Comparison of ENCODE assay signal across 8 cellular contexts in genomic region chr11:64777449-64778222, GRCh38. TPM values are rescaled to one million over a fixed set of nuclear protein-coding genes. Genes with fewer than 3 reads are reported as not detected.
DNase-seq lines count a peak whose midpoint lies in the region; ATAC-seq and TF ChIP-seq lines count a peak whose summit lies in the region.

No MANE protein-coding gene starts in this region.

- WGBS in adipose tissue, 3 donors, result 0 to 1% (median 0%) methylated on average over 37 to 91 of the region's 98 CpGs
- WGBS in heart right ventricle, 2 donors, result 0% methylated on average over 53 to 97 of the region's 98 CpGs
- WGBS in transverse colon (ENCODE audit: low coverage in 1 of 2), 2 donors, result 0 to 1% methylated on average over 2 to 46 of the region's 98 CpGs

- in situ Hi-C loops in transverse colon (cut with MboI; ENCODE audit: low pct_ligation_motif_present in 1 of 4, low pct_unique_long_range_greater_than_20kb in 1 of 4, low sequenced_read_pairs in 3 of 4), result no loop called here

- H3K27me3 ChIP-seq in heart right ventricle, result no peaks in the 10 kb centered on the region
- no peaks in the 10 kb centered on the region for H3K27me3 ChIP-seq in transverse colon

- H3K4me1 ChIP-seq in heart right ventricle (peaks cover 20 to 59% (median 53%) of the 10 kb centered on the region in 9 donors), transverse colon (peaks cover 19 to 60% (median 28%) of the 10 kb centered on the region in 4 donors)

- intact Hi-C loops in heart right ventricle (cut with DNase I), result loop anchor here in 2 of 10 donors (1.0 to 10.0 kb wide), 4 partner anchors 13 to 337 kb away; partner anchors contain the start of genes MAP4K2 (in 1 of the 2), RASGRP2 (in 1 of the 2), TM7SF2 (in 1 of the 2) and ZNHIT2 (in 1 of the 2)
- intact Hi-C loops in transverse colon (cut with DNase I; ENCODE audit: low total_unique reads), result no loop called here

- DNase-seq in AG08396 (ENCODE audit: low spot score) (peak; percentile 98), Kasumi-1 (lab: John Stamatoyannopoulos, UW) (peak; percentile 64 to 72), SW480 (ENCODE audit: low spot score) (peak; percentile 65), heart right ventricle (peak; percentile 80 to 87), pons (ENCODE audit: low spot score) (peak; percentile 74), transverse colon (peak; percentile 84)

- peak; percentile 27 for TF ChIP-seq POLR2A in transverse colon (IDR thresholded peaks at IDR 0.05)

- peak overlapping the region; percentile 65 to 99 (median 89) for H3K4me3 ChIP-seq in heart right ventricle
- peak overlapping the region; percentile 94 to 99 (median 99) for H3K4me3 ChIP-seq in transverse colon

- no peak for TF ChIP-seq EP300 in transverse colon (IDR thresholded peaks at IDR 0.05; ENCODE audit: low read depth)

- H3K27ac ChIP-seq in adipose tissue (ENCODE audit: low read depth, low read length), result peak overlapping the region; percentile 94
- H3K27ac ChIP-seq in heart right ventricle, result peak overlapping the region; percentile 98 to 100 (median 100)
- peak overlapping the region; percentile 99 to 100 (median 100) for H3K27ac ChIP-seq in transverse colon

- no peaks in the 10 kb centered on the region for H3K9me3 ChIP-seq in heart right ventricle
- no peaks in the 10 kb centered on the region for H3K9me3 ChIP-seq in transverse colon

- H3K36me3 ChIP-seq in heart right ventricle (peaks cover 0 to 49% (median 38%) of the 10 kb centered on the region in 9 donors), transverse colon (peaks cover 0 to 40% (median 19%) of the 10 kb centered on the region in 4 donors)

- ATAC-seq in GM19035 (IDR thresholded peaks at IDR 0.05; ENCODE audit: unreplicated experiment) (peak; percentile 29), heart right ventricle (peak; percentile 12 to 34 (median 30))

- TF ChIP-seq CTCF in heart right ventricle (IDR thresholded peaks at IDR 0.05), result no peak
- no peak for TF ChIP-seq CTCF in transverse colon (IDR thresholded peaks at IDR 0.05)

RNA-seq across cellular contexts. Expression of gene SF1, which starts 0.7 kb away (rescaled TPM):
- polyA plus RNA-seq in adipose tissue (100 to 1,000 TPM in 2 of 3 donors, 10 to 100 TPM in 1; 51.6 to 156 (median 124) TPM), heart right ventricle (10 to 100 TPM; 45.6 to 91.1 TPM)
- total RNA-seq in heart right ventricle (100 to 1,000 TPM; 149 to 201 (median 165) TPM), transverse colon (100 to 1,000 TPM; 196 to 458 (median 377) TPM)

RNA-seq across cellular contexts. Expression of gene PYGM, which starts 17.9 kb away (rescaled TPM):
- polyA plus RNA-seq in adipose tissue (1 to 10 TPM; 3.2 to 9.6 (median 8.7) TPM), heart right ventricle (10 to 100 TPM; 11.3 to 90.1 TPM)
- total RNA-seq in heart right ventricle (100 to 1,000 TPM in 8 of 10 donors, 10 to 100 TPM in 2; 76.8 to 249 (median 132) TPM), transverse colon (1 to 10 TPM; 1.2 to 7.9 (median 2.2) TPM)

RNA-seq across cellular contexts. Expression of gene MAP4K2, which starts 25.4 kb away (rescaled TPM):
- polyA plus RNA-seq in adipose tissue, result 10 to 100 TPM in 2 of 3 donors, 1 to 10 TPM in 1; 6.4 to 23.2 (median 15.4) TPM
- 10 to 100 TPM in 2 of 10 donors, 1 to 10 TPM in 8; 4.6 to 11.3 (median 8.1) TPM for total RNA-seq in heart right ventricle
- polyA plus RNA-seq in heart right ventricle, result 10 to 100 TPM in 1 of 2 donors, 1 to 10 TPM in 1; 7.8 to 19.9 TPM
- 100 to 1,000 TPM in 2 of 4 donors, 10 to 100 TPM in 2; 10.1 to 369 (median 90.9) TPM for total RNA-seq in transverse colon

RNA-seq across cellular contexts. Expression of gene MEN1, which starts 32.7 kb away (rescaled TPM):
- polyA plus RNA-seq in adipose tissue, result 10 to 100 TPM; 13.9 to 15.7 (median 14.6) TPM
- total RNA-seq in heart right ventricle, result 10 to 100 TPM in 2 of 10 donors, 1 to 10 TPM in 8; 5.8 to 12.5 (median 8.1) TPM
- polyA plus RNA-seq in heart right ventricle, result 10 to 100 TPM in 1 of 2 donors, 1 to 10 TPM in 1; 9.9 to 10.7 TPM
- 10 to 100 TPM; 19.5 to 30.3 (median 25.4) TPM for total RNA-seq in transverse colon

RNA-seq across cellular contexts. Expression of gene RASGRP2, which starts 33.7 kb away (rescaled TPM):
- polyA plus RNA-seq in adipose tissue (10 to 100 TPM in 2 of 3 donors, 1 to 10 TPM in 1; 9.8 to 96.4 (median 26.9) TPM), heart right ventricle (100 to 1,000 TPM in 1 of 2 donors, 10 to 100 TPM in 1; 31.3 to 128 TPM)
- total RNA-seq in heart right ventricle (10 to 100 TPM; 18.9 to 49.8 (median 25.4) TPM), transverse colon (10 to 100 TPM; 12.1 to 24.3 (median 17.3) TPM)

Comparison
In these comparisons a context has a peak if more than half of its experiments do, and no peak if none do; other contexts are left out.
1. Peak in every context shown above with its lines: DNase-seq, ATAC-seq, H3K4me3 ChIP-seq and H3K27ac ChIP-seq.
2. RNA of gene PYGM, which starts 17.9 kb away (total RNA-seq): 76.8 to 249 TPM in heart right ventricle; 1.2 to 7.9 TPM in transverse colon; every median in the first group is over 4 times any median in the second.